Comparison of ENCODE assay signal across 13 cellular contexts in the genomic region with DNA sequence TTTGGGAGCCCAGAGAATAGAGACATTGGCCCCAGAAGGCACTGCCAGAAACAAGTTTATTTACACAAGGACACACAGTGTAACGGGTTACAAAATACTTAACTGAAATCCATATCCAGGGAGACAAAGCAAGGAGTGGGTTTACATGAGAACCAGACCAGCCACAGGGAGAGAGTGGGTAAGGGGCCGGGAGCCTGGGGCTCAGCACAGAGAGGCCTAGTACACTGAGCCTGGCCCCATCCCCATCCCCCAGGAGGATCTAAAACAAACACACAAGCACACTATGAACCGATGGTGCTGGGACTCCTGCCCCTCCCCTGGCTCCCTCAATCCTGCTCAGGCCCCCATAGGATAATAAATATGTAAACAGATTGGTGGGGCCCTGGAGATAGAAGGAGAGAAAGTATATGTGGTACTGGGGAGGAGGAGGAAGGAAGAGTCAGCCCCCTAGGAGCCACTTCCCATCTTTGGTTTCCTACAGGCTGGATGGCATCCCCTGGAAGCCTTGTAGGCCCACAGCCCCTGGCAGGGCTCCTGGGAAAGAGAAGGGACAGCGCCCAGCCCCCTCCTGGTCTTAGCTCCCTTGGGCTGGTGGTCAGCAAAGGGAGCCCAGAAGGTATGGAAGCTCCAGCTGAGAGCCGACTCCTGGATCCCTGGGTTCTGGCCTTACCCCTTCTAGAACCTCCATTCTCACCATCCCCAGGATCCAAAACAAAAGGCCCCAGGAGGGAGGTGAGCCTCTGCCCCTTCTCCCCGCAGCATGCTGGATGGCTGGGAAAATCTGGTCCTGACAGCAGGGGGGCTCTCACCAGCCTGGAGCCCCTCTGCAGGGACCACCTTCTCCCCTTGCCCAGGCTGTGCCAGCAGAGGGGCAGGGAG. TPM values are rescaled to one million over a fixed set of nuclear protein-coding genes. Genes with fewer than 3 reads are reported as not detected.
DNase-seq lines count a peak whose midpoint lies in the region; ATAC-seq and TF ChIP-seq lines count a peak whose summit lies in the region.
"Had no signal": no experiment of that assay in that cellular context is flagged by ENCODE, and none has a peak within 500 bp of the region (broad histone marks: within the 10 kb centered on the region; RNA-seq: fewer than 3 reads in every experiment).

No MANE protein-coding gene starts in this region.

- CTCF ChIA-PET in activated CD4-positive, alpha-beta T cell treated with anti-CD3 and anti-CD28 coated beads for 36 hours (lab: Charles Lee), result no interaction called here

- POLR2A ChIA-PET in activated CD4-positive, alpha-beta T cell treated with anti-CD3 and anti-CD28 coated beads for 36 hours (lab: Charles Lee), result no interaction called here

- no peak overlapping the region for H3K9ac ChIP-seq in neural progenitor cell

- H3K4me3 ChIP-seq in dorsolateral prefrontal cortex, result no peak overlapping the region
- no peak overlapping the region for H3K4me3 ChIP-seq in neural progenitor cell
- H3K4me3 ChIP-seq: adrenal gland had no signal

- H3K27ac ChIP-seq in dorsolateral prefrontal cortex, result peak overlapping the region in 41 of 59 donors; percentile 1 to 71 (median 35)
- no peak overlapping the region for H3K27ac ChIP-seq in neural progenitor cell
- no peak overlapping the region for H3K27ac ChIP-seq in caudate nucleus (ENCODE audit: low read depth, low read length)

- H3K9me3 ChIP-seq in neural progenitor cell (ENCODE audit: low read depth), result no peaks in the 10 kb centered on the region
- H3K9me3 ChIP-seq: adrenal gland had no signal

- H3K27me3 Mint-ChIP-seq in CD14-positive monocyte (ENCODE audit: low read depth in 3 of 3), result peaks cover 0 to 1% (median 0%) of the 10 kb centered on the region in 3 donors
- H3K27me3 Mint-ChIP-seq in HFFc6 (ENCODE audit: insufficient read depth), result peaks cover 7% of the 10 kb centered on the region
- peaks cover 3% of the 10 kb centered on the region for H3K27me3 Mint-ChIP-seq in neural progenitor cell (ENCODE audit: insufficient read depth, low read depth)
- no peaks in the 10 kb centered on the region for H3K27me3 Mint-ChIP-seq in activated CD4-positive, alpha-beta T cell treated with anti-CD3 and anti-CD28 coated beads for 36 hours
- H3K27me3 Mint-ChIP-seq: type B pancreatic cell had no signal

- peaks cover 1% of the 10 kb centered on the region for H3K4me1 ChIP-seq in neural progenitor cell

- H3K27me3 ChIP-seq in dorsolateral prefrontal cortex, result no peaks in the 10 kb centered on the region
- H3K27me3 ChIP-seq in neural progenitor cell, result no peaks in the 10 kb centered on the region
- H3K27me3 ChIP-seq: adrenal gland had no signal

- no peak for ATAC-seq in activated CD4-positive, alpha-beta T cell treated with anti-CD3 and anti-CD28 coated beads for 36 hours
- ATAC-seq: CD8-positive, alpha-beta T cell had no signal

- H3K4me1 Mint-ChIP-seq in CD14-positive monocyte (peaks cover 54% of the 10 kb centered on the region), HFFc6 (ENCODE audit: low read depth) (peaks cover 36% of the 10 kb centered on the region), neural progenitor cell (peaks cover 30% of the 10 kb centered on the region)
- peaks cover 6% of the 10 kb centered on the region for H3K4me1 Mint-ChIP-seq in activated CD4-positive, alpha-beta T cell treated with anti-CD3 and anti-CD28 coated beads for 36 hours

- H3K79me2 ChIP-seq in neural progenitor cell (ENCODE audit: low read depth), result peaks cover 23% of the 10 kb centered on the region

- no peaks in the 10 kb centered on the region for H3K36me3 ChIP-seq in neural progenitor cell

- no peak overlapping the region for H3K4me2 ChIP-seq in neural progenitor cell

- no peak overlapping the region for H2AFZ ChIP-seq in neural progenitor cell (replicated peaks)

- H3K4me3 Mint-ChIP-seq in CD14-positive monocyte, result peak overlapping the region in 1 of 2 donors; percentile 61
- no peak overlapping the region for H3K4me3 Mint-ChIP-seq in HFFc6
- H3K4me3 Mint-ChIP-seq in neural progenitor cell, result peak overlapping the region; percentile 52
- H3K4me3 Mint-ChIP-seq in activated CD4-positive, alpha-beta T cell treated with anti-CD3 and anti-CD28 coated beads for 36 hours, result no peak overlapping the region
- H3K4me3 Mint-ChIP-seq: CD8-positive, alpha-beta T cell; type B pancreatic cell had no signal

- peaks cover 3% of the 10 kb centered on the region for H4K20me1 ChIP-seq in neural progenitor cell (ENCODE audit: low read depth)

- H3K27ac Mint-ChIP-seq in CD14-positive monocyte (peak overlapping the region; percentile 78 to 95 (median 86)), HFFc6 (peak overlapping the region; percentile 24), neural progenitor cell (peak overlapping the region; percentile 59)
- H3K27ac Mint-ChIP-seq in activated CD4-positive, alpha-beta T cell treated with anti-CD3 and anti-CD28 coated beads for 36 hours, result no peak overlapping the region
- H3K27ac Mint-ChIP-seq: CD8-positive, alpha-beta T cell; type B pancreatic cell had no signal

- TF ChIP-seq CTCF in CD14-positive monocyte (IDR thresholded peaks at IDR 0.05), result no peak
- no peak for TF ChIP-seq CTCF in HFFc6 (IDR thresholded peaks at IDR 0.05)
- no peak for TF ChIP-seq CTCF in dorsolateral prefrontal cortex (IDR thresholded peaks at IDR 0.05 in 54 of 56, conservative IDR thresholded peaks at IDR 0.05 in 2 of 56; ENCODE audit: low read depth in 1 of 56, partially characterized antibody in 56 of 56)
- TF ChIP-seq CTCF in neural progenitor cell (IDR thresholded peaks at IDR 0.05), result no peak

- intact Hi-C loops in CD14-positive monocyte (cut with micrococcal nuclease) (no loop called here), dorsolateral prefrontal cortex (cut with DNase I) (no loop called here)
- intact Hi-C loops in activated CD4-positive, alpha-beta T cell treated with anti-CD3 and anti-CD28 coated beads for 36 hours (cut with DNase I, micrococcal nuclease), result no loop called here

- peak; percentile 9 for DNase-seq in CD14-positive monocyte (ENCODE audit: low spot score)
- DNase-seq in HFFc6, result no peak
- DNase-seq in dorsolateral prefrontal cortex, result no peak
- DNase-seq in neural progenitor cell (ENCODE audit: low spot score), result no peak
- no peak for DNase-seq in SKM-1 (lab: John Stamatoyannopoulos, UW; ENCODE audit: unreplicated experiment)
- DNase-seq in activated CD4-positive, alpha-beta T cell treated with anti-CD3 and anti-CD28 coated beads for 36 hours, result no peak
- DNase-seq in caudate nucleus (lab: John Stamatoyannopoulos, UW), result no peak
- no peak for DNase-seq in NCI-H345 (lab: John Stamatoyannopoulos, UW)
- DNase-seq: CD8-positive, alpha-beta T cell; NCI-H2029 treated with DMSO at 0.1 percent for 48 hours; Right ventricle myocardium superior had no signal

- H3F3A ChIP-seq in neural progenitor cell (ENCODE audit: low read depth), result peaks cover 22% of the 10 kb centered on the region

- H3K9me3 Mint-ChIP-seq in CD14-positive monocyte (no peaks in the 10 kb centered on the region), HFFc6 (no peaks in the 10 kb centered on the region), neural progenitor cell (no peaks in the 10 kb centered on the region)
- H3K9me3 Mint-ChIP-seq in activated CD4-positive, alpha-beta T cell treated with anti-CD3 and anti-CD28 coated beads for 36 hours (ENCODE audit: low read depth), result no peaks in the 10 kb centered on the region
- H3K9me3 Mint-ChIP-seq: CD8-positive, alpha-beta T cell; type B pancreatic cell had no signal

- H3K36me3 Mint-ChIP-seq in CD14-positive monocyte (peaks cover 55 to 77% of the 10 kb centered on the region in 2 donors), HFFc6 (ENCODE audit: low read depth) (peaks cover 16% of the 10 kb centered on the region), neural progenitor cell (peaks cover 37% of the 10 kb centered on the region)
- peaks cover 17% of the 10 kb centered on the region for H3K36me3 Mint-ChIP-seq in activated CD4-positive, alpha-beta T cell treated with anti-CD3 and anti-CD28 coated beads for 36 hours (ENCODE audit: low read depth)

RNA-seq across cellular contexts. Expression of gene G6PC3, which starts 6.4 kb away (rescaled TPM):
- 10 to 100 TPM; 42.4 to 46.4 TPM for polyA plus RNA-seq in CD14-positive monocyte
- 100 to 1,000 TPM in 5 of 6 experiments, 10 to 100 TPM in 1; 96.6 to 123 (median 113) TPM for total RNA-seq in HFFc6 (2021; fragmentation: NEBNext Ultra II Directional; extraction: Animal tissue kit (Norgen Biotek cat#: 25700))
- total RNA-seq in dorsolateral prefrontal cortex (10 to 100 TPM; 29.8 to 60.2 (median 41.8) TPM), neural progenitor cell (ENCODE audit: low replicate concordance) (16.6 and 55.1 TPM in 2 replicates)
- total RNA-seq in activated CD4-positive, alpha-beta T cell treated with anti-CD3 and anti-CD28 coated beads for 36 hours, result 10 to 100 TPM; 21.3 to 22.0 TPM

RNA-seq across cellular contexts. Expression of gene LSM12, which starts 10.5 kb away (rescaled TPM):
- 10 to 100 TPM; 64.4 to 65.8 TPM for polyA plus RNA-seq in CD14-positive monocyte
- 100 to 1,000 TPM in 1 of 6 experiments, 10 to 100 TPM in 5; 86.6 to 101 (median 94.5) TPM for total RNA-seq in HFFc6 (2021; fragmentation: NEBNext Ultra II Directional; extraction: Animal tissue kit (Norgen Biotek cat#: 25700))
- total RNA-seq in dorsolateral prefrontal cortex (10 to 100 TPM; 27.5 to 55.0 (median 39.7) TPM), neural progenitor cell (ENCODE audit: low replicate concordance) (69.6 and 76.7 TPM in 2 replicates)
- total RNA-seq in activated CD4-positive, alpha-beta T cell treated with anti-CD3 and anti-CD28 coated beads for 36 hours, result 100 to 1,000 TPM in 1 of 2 experiments, 10 to 100 TPM in 1; 93.1 to 102 TPM

RNA-seq across cellular contexts. Expression of gene HDAC5, which starts 46.5 kb away (rescaled TPM):
- 10 to 100 TPM; 16.1 to 24.7 TPM for polyA plus RNA-seq in CD14-positive monocyte
- total RNA-seq in HFFc6 (2021; fragmentation: NEBNext Ultra II Directional; extraction: Animal tissue kit (Norgen Biotek cat#: 25700)), result 10 to 100 TPM; 63.4 to 87.4 (median 78.7) TPM
- total RNA-seq in dorsolateral prefrontal cortex (100 to 1,000 TPM in 88 of 120 experiments, 10 to 100 TPM in 32; 70.3 to 155 (median 110) TPM), neural progenitor cell (ENCODE audit: low replicate concordance) (23.6 and 71.0 TPM in 2 replicates)
- 10 to 100 TPM; 16.5 to 22.0 TPM for total RNA-seq in activated CD4-positive, alpha-beta T cell treated with anti-CD3 and anti-CD28 coated beads for 36 hours

Comparison
In these comparisons a context has a peak if more than half of its experiments do, and no peak if none do; other contexts are left out.
1. H3K27ac ChIP-seq: peak in dorsolateral prefrontal cortex (41 of 59); none in neural progenitor cell (single experiment) and caudate nucleus (single experiment).